In genomic region chr14:105411017-105411941, GRCh38 we compare ENCODE assay signal across 8 cellular contexts. TPM values are rescaled to one million over a fixed set of nuclear protein-coding genes. Genes with fewer than 3 reads are reported as not detected.
DNase-seq lines count a peak whose midpoint lies in the region; ATAC-seq and TF ChIP-seq lines count a peak whose summit lies in the region.

No MANE protein-coding gene starts in this region.

- CTCF ChIA-PET in activated CD4-positive, alpha-beta T cell treated with anti-CD3 and anti-CD28 coated beads, Interleukin-2, amount 10 ng/mL, durations not matched to agents 7 days and 5 days (lab: Charles Lee) = interaction anchor here (0.8 to 1.8 kb wide), 4 partner anchors 9 to 110 kb away, joined by 3 to 9 read pairs (median 6); no protein-coding TSS in a partner anchor

- in situ Hi-C loops in astrocyte of the spinal cord (cut with HindIII; ENCODE audit: low sequenced_read_pairs) = no loop called here

- no peak overlapping the region for H3K4me3 Mint-ChIP-seq in activated CD4-positive, alpha-beta T cell treated with anti-CD3 and anti-CD28 coated beads, Interleukin-2, amount 10 ng/mL, durations not matched to agents 7 days and 5 days

- peak overlapping the region; percentile 18 for H3K4me3 ChIP-seq in astrocyte of the spinal cord (ENCODE audit: low read depth, low read length)

- no peak overlapping the region for H3K27ac Mint-ChIP-seq in activated CD4-positive, alpha-beta T cell treated with anti-CD3 and anti-CD28 coated beads, Interleukin-2, amount 10 ng/mL, durations not matched to agents 7 days and 5 days

- no peaks in the 10 kb centered on the region for H3K9me3 Mint-ChIP-seq in activated CD4-positive, alpha-beta T cell treated with anti-CD3 and anti-CD28 coated beads, Interleukin-2, amount 10 ng/mL, durations not matched to agents 7 days and 5 days

- no peak for ATAC-seq in GM19452 (IDR thresholded peaks at IDR 0.05; ENCODE audit: unreplicated experiment)

- H3K36me3 Mint-ChIP-seq in activated CD4-positive, alpha-beta T cell treated with anti-CD3 and anti-CD28 coated beads, Interleukin-2, amount 10 ng/mL, durations not matched to agents 7 days and 5 days (ENCODE audit: low read depth) = no peaks in the 10 kb centered on the region

- H3K4me1 Mint-ChIP-seq in activated CD4-positive, alpha-beta T cell treated with anti-CD3 and anti-CD28 coated beads, Interleukin-2, amount 10 ng/mL, durations not matched to agents 7 days and 5 days = peaks cover 17% of the 10 kb centered on the region

- POLR2A ChIA-PET in activated CD4-positive, alpha-beta T cell treated with anti-CD3 and anti-CD28 coated beads, Interleukin-2, amount 10 ng/mL, durations not matched to agents 7 days and 5 days (lab: Charles Lee) = no interaction called here

- no peak for TF ChIP-seq CTCF in astrocyte of the spinal cord (IDR thresholded peaks at IDR 0.05; ENCODE audit: low read depth, low read length)

- peak; percentile 98 for DNase-seq in GM03348 (ENCODE audit: low spot score)
- DNase-seq in NCI-H146 (lab: John Stamatoyannopoulos, UW) = peak; percentile 79
- DNase-seq in astrocyte of the spinal cord (ENCODE audit: low read depth, low spot score) = peak; percentile 22
- DNase-seq in iPS-NIHi11 (ENCODE audit: low spot score) = peak; percentile 96
- peak in 5 of 6 experiments; percentile 14 to 53 (median 28) for DNase-seq in stimulated activated naive CD4-positive, alpha-beta T cell (lab: John Stamatoyannopoulos, UW)
- DNase-seq in activated CD4-positive, alpha-beta T cell treated with anti-CD3 and anti-CD28 coated beads, Interleukin-2, amount 10 ng/mL, durations not matched to agents 7 days and 5 days = no peak
- no peak for DNase-seq in inferior parietal cortex (ENCODE audit: extremely low spot score)

- H3K27me3 Mint-ChIP-seq in activated CD4-positive, alpha-beta T cell treated with anti-CD3 and anti-CD28 coated beads, Interleukin-2, amount 10 ng/mL, durations not matched to agents 7 days and 5 days = peaks cover 33% of the 10 kb centered on the region

RNA-seq across cellular contexts. Expression of gene MTA1, which starts 8.3 kb away (rescaled TPM):
- 100 to 1,000 TPM; 119 to 131 TPM for total RNA-seq in activated CD4-positive, alpha-beta T cell treated with anti-CD3 and anti-CD28 coated beads, Interleukin-2, amount 10 ng/mL, durations not matched to agents 7 days and 5 days

RNA-seq across cellular contexts. Expression of gene TEX22, which starts 12.9 kb away (rescaled TPM):
- total RNA-seq in activated CD4-positive, alpha-beta T cell treated with anti-CD3 and anti-CD28 coated beads, Interleukin-2, amount 10 ng/mL, durations not matched to agents 7 days and 5 days = 1 to 10 TPM; 2.8 to 3.9 TPM

Comparison
In these comparisons a context has a peak if more than half of its experiments do, and no peak if none do; other contexts are left out.
1. DNase-seq: peak in GM03348 (single experiment), NCI-H146 (single experiment), astrocyte of the spinal cord (single experiment), iPS-NIHi11 (single experiment) and stimulated activated naive CD4-positive, alpha-beta T cell (5 of 6); none in activated CD4-positive, alpha-beta T cell treated with anti-CD3 and anti-CD28 coated beads, Interleukin-2, amount 10 ng/mL, durations not matched to agents 7 days and 5 days (single experiment) and inferior parietal cortex (single experiment).